ENCODE assay signal across 20 cellular contexts in the genomic region with DNA sequence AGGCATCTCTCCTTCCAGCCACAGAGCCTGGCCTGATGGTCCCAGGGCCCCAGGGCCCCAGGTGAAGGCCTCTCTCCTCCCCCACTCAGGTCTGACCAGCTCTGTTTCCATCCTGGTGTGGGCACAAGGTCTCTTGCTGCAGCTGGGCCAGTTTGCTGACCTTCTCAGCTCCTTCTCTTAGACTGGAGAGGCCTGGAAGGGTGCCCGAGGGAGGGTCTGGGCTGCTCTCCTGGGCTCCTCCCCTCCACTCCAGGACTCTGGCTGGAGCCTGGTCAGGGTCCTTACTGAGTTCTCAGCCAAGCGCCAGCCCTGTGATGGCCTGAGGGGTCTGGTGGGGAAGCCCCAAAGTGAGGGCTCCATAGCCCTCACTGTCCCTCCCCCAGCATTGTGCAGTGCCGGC. TPM values are rescaled to one million over a fixed set of nuclear protein-coding genes. Genes with fewer than 3 reads are reported as not detected.
DNase-seq lines count a peak whose midpoint lies in the region; ATAC-seq and TF ChIP-seq lines count a peak whose summit lies in the region.
"Had no signal": no experiment of that assay in that cellular context is flagged by ENCODE, and none has a peak within 500 bp of the region (broad histone marks: within the 10 kb centered on the region; RNA-seq: fewer than 3 reads in every experiment).

No MANE protein-coding gene starts in this region.

- peaks cover 65 to 98% (median 81%) of the 10 kb centered on the region in 4 donors for H3K4me1 Mint-ChIP-seq in CD4-positive, alpha-beta memory T cell
- H3K4me1 Mint-ChIP-seq in T-cell, result peaks cover 80 to 88% (median 88%) of the 10 kb centered on the region in 3 donors
- H3K4me1 Mint-ChIP-seq in stimulated activated effector memory CD8-positive, alpha-beta T cell treated with anti-CD3 and anti-CD28 coated beads, Interleukin-12 subunit alpha, Interleukin-12 subunit beta, amount 100 ng/mL, for 72 hours, result peaks cover 70% of the 10 kb centered on the region

- no peaks in the 10 kb centered on the region for H3K27me3 ChIP-seq in CD4-positive, alpha-beta memory T cell (ENCODE audit: insufficient read depth, low read length)
- H3K27me3 ChIP-seq in left lung, result no peaks in the 10 kb centered on the region
- H3K27me3 ChIP-seq: MG63 had no signal

- POLR2A ChIA-PET in CD4-positive, alpha-beta memory T cell (lab: Charles Lee; ENCODE audit: partially characterized antibody), result interaction anchor here (1.2 to 1.3 kb wide), 2 partner anchors 31 to 217 kb away, joined by 3 read pairs; partner anchors contain the start of gene TMC8
- POLR2A ChIA-PET in T-cell (lab: Charles Lee), result no interaction called here

- H3K27me3 Mint-ChIP-seq in CD4-positive, alpha-beta memory T cell, result no peaks in the 10 kb centered on the region
- no peaks in the 10 kb centered on the region for H3K27me3 Mint-ChIP-seq in T-cell

- peaks cover 95% of the 10 kb centered on the region for H3K4me1 ChIP-seq in CD4-positive, alpha-beta memory T cell (ENCODE audit: insufficient read depth, low read length)
- peaks cover 41 to 98% of the 10 kb centered on the region in 2 donors for H3K4me1 ChIP-seq in left lung

- no peaks in the 10 kb centered on the region for H3K36me3 Mint-ChIP-seq in CD4-positive, alpha-beta memory T cell
- H3K36me3 Mint-ChIP-seq in T-cell, result no peaks in the 10 kb centered on the region
- H3K36me3 Mint-ChIP-seq in stimulated activated effector memory CD8-positive, alpha-beta T cell treated with anti-CD3 and anti-CD28 coated beads, Interleukin-12 subunit alpha, Interleukin-12 subunit beta, amount 100 ng/mL, for 72 hours, result peaks cover 6% of the 10 kb centered on the region
- H3K36me3 Mint-ChIP-seq: CD14-positive monocyte had no signal

- H3K9me3 ChIP-seq in CD4-positive, alpha-beta memory T cell (ENCODE audit: control insufficient read depth in 1 of 2, low read length in 2 of 2), result no peaks in the 10 kb centered on the region
- no peaks in the 10 kb centered on the region for H3K9me3 ChIP-seq in left lung
- H3K9me3 ChIP-seq: Caco-2, HAP-1, MG63 had no signal

- no peak for TF ChIP-seq CTCF in left lung (IDR thresholded peaks at IDR 0.05)

- DNase-seq in CD4-positive, alpha-beta memory T cell, result no peak
- no peak for DNase-seq in T-cell
- DNase-seq in left lung, result peak in 1 of 2 donors; percentile 84
- DNase-seq in stimulated activated effector memory CD8-positive, alpha-beta T cell treated with anti-CD3 and anti-CD28 coated beads, Interleukin-12 subunit alpha, Interleukin-12 subunit beta, amount 100 ng/mL, for 72 hours (ENCODE audit: low spot score in 2 of 2), result no peak
- DNase-seq in A172 (ENCODE audit: low spot score), result no peak
- no peak for DNase-seq in NCI-H2029 treated with DMSO at 0.1 percent for 48 hours (lab: John Stamatoyannopoulos, UW)
- DNase-seq: ACHN, AML-193, Caco-2, Karpas-422, MG63, NCI-H1092 treated with DMSO at 0.1 percent for 48 hours, NCI-H82, RPMI8226, SHP77 treated with DMSO at 0.1 percent for 48 hours had no signal

- no peak overlapping the region for H3K4me3 ChIP-seq in CD4-positive, alpha-beta memory T cell (ENCODE audit: low read length in 2 of 2)
- H3K4me3 ChIP-seq in left lung, result no peak overlapping the region
- H3K4me3 ChIP-seq: HAP-1, MG63 had no signal

- intact Hi-C loops in CD4-positive, alpha-beta memory T cell (cut with micrococcal nuclease), result no loop called here
- intact Hi-C loops in left lung (cut with DNase I), result no loop called here

- no peak for ATAC-seq in T-cell (replicated peaks in 1 of 4)
- ATAC-seq in left lung, result peak; percentile 48
- ATAC-seq in stimulated activated effector memory CD8-positive, alpha-beta T cell treated with anti-CD3 and anti-CD28 coated beads, Interleukin-12 subunit alpha, Interleukin-12 subunit beta, amount 100 ng/mL, for 72 hours, result no peak
- ATAC-seq in GM21526 (IDR thresholded peaks at IDR 0.05; ENCODE audit: low FRiP score, unreplicated experiment), result no peak
- ATAC-seq: SK-N-SH treated with all-trans-retinoic acid at 6 μM for 48 hours had no signal

- H3K9me3 Mint-ChIP-seq in CD4-positive, alpha-beta memory T cell, result peaks cover 0 to 3% (median 0%) of the 10 kb centered on the region in 8 donors
- H3K9me3 Mint-ChIP-seq in T-cell, result no peaks in the 10 kb centered on the region
- H3K9me3 Mint-ChIP-seq in stimulated activated effector memory CD8-positive, alpha-beta T cell treated with anti-CD3 and anti-CD28 coated beads, Interleukin-12 subunit alpha, Interleukin-12 subunit beta, amount 100 ng/mL, for 72 hours, result no peaks in the 10 kb centered on the region

- CTCF ChIA-PET in CD4-positive, alpha-beta memory T cell (lab: Charles Lee; ENCODE audit: partially characterized antibody), result interaction anchor here (11.2 kb wide), 1 partner anchor 12 kb away, joined by 134 read pairs; the partner anchor contains the start of gene SOCS3
- CTCF ChIA-PET in T-cell (lab: Charles Lee), result no interaction called here

- no peaks in the 10 kb centered on the region for H3K36me3 ChIP-seq in CD4-positive, alpha-beta memory T cell (ENCODE audit: insufficient read depth, low read length)
- no peaks in the 10 kb centered on the region for H3K36me3 ChIP-seq in left lung
- H3K36me3 ChIP-seq: HAP-1, MG63 had no signal

- peak overlapping the region in 5 of 8 donors; percentile 15 to 74 (median 29) for H3K4me3 Mint-ChIP-seq in CD4-positive, alpha-beta memory T cell
- peak overlapping the region in 1 of 3 donors; percentile 6 for H3K4me3 Mint-ChIP-seq in T-cell
- H3K4me3 Mint-ChIP-seq in stimulated activated effector memory CD8-positive, alpha-beta T cell treated with anti-CD3 and anti-CD28 coated beads, Interleukin-12 subunit alpha, Interleukin-12 subunit beta, amount 100 ng/mL, for 72 hours, result no peak overlapping the region

- H3K27ac Mint-ChIP-seq in CD4-positive, alpha-beta memory T cell, result peak overlapping the region in 5 of 7 donors; percentile 17 to 98 (median 74)
- peak overlapping the region; percentile 40 to 43 for H3K27ac Mint-ChIP-seq in T-cell
- H3K27ac Mint-ChIP-seq in stimulated activated effector memory CD8-positive, alpha-beta T cell treated with anti-CD3 and anti-CD28 coated beads, Interleukin-12 subunit alpha, Interleukin-12 subunit beta, amount 100 ng/mL, for 72 hours, result peak overlapping the region; percentile 64

- H3K27ac ChIP-seq in CD4-positive, alpha-beta memory T cell (ENCODE audit: low read depth, low read length), result no peak overlapping the region
- H3K27ac ChIP-seq in left lung, result no peak overlapping the region
- H3K27ac ChIP-seq: HL-60 had no signal

RNA-seq across cellular contexts. Expression of gene SOCS3, which starts 12.4 kb away (rescaled TPM):
- total RNA-seq in CD4-positive, alpha-beta memory T cell, result 1 to 10 TPM; 7.5 to 8.4 TPM
- polyA plus RNA-seq in CD4-positive, alpha-beta memory T cell, result 100 to 1,000 TPM in 1 of 2 donors, 10 to 100 TPM in 1; 60.8 to 220 TPM
- 100 to 1,000 TPM in 2 of 5 donors, 10 to 100 TPM in 3; 14.2 to 248 (median 19.9) TPM for total RNA-seq in T-cell
- 100 to 1,000 TPM in 1 of 2 donors, 10 to 100 TPM in 1; 60.7 to 110 TPM for total RNA-seq in left lung
- total RNA-seq in A172 (2014; rRNA removed; shearing (Covaris generic)), result 51.0 and 60.2 TPM in 2 replicates

RNA-seq across cellular contexts. Expression of gene PGS1, which starts 31.0 kb away (rescaled TPM):
- 10 to 100 TPM; 84.4 to 84.8 TPM for total RNA-seq in CD4-positive, alpha-beta memory T cell
- polyA plus RNA-seq in CD4-positive, alpha-beta memory T cell, result 10 to 100 TPM; 33.9 to 36.6 TPM
- total RNA-seq in T-cell, result 10 to 100 TPM; 60.5 to 87.2 (median 78.9) TPM
- total RNA-seq in left lung, result 10 to 100 TPM; 63.4 to 83.6 TPM
- 25.6 and 40.1 TPM in 2 replicates for total RNA-seq in A172 (2014; rRNA removed; shearing (Covaris generic))
